In genomic region chr3:33749546-33750215, GRCh38 we compare ENCODE assay signal across 17 cellular contexts. TPM values are rescaled to one million over a fixed set of nuclear protein-coding genes. Genes with fewer than 3 reads are reported as not detected.
A peak's percentile ranks its signal among the peaks of the same experiment; 100 is the strongest.
DNase-seq lines count a peak whose midpoint lies in the region; TF ChIP-seq lines count a peak whose summit lies in the region.
"Had no signal": no experiment of that assay in that cellular context is flagged by ENCODE, and none has a peak within 500 bp of the region (broad histone marks: within the 10 kb centered on the region; RNA-seq: fewer than 3 reads in every experiment).

No MANE protein-coding gene starts in this region.

- DNase-seq in AG08396 (ENCODE audit: low spot score) (peak; percentile 8), HL-60 (ENCODE audit: low read depth in 1 of 2, low spot score in 1 of 2) (peak; percentile 42 to 61), SIG-M5 (lab: John Stamatoyannopoulos, UW) (peak; percentile 86), fibroblast of gingiva (ENCODE audit: low read depth) (peak; percentile 85), amygdala (lab: John Stamatoyannopoulos, UW) (no peak), GM03348 (ENCODE audit: low spot score) (no peak), HT-29 (ENCODE audit: low spot score) (no peak)
- no peak for DNase-seq in activated CD4-positive, CD25-positive, alpha-beta regulatory T cell (lab: John Stamatoyannopoulos, UW)
- DNase-seq: activated CD4-positive, alpha-beta T cell treated with anti-CD3 and anti-CD28 coated beads, Interleukin-2, amount 50 U/mL, for 48 hours; activated gamma-delta T cell; BE2C; DND-41; NCI-H2081; stimulated activated CD4-positive, alpha-beta T cell treated with anti-CD3 and anti-CD28 coated beads, Interleukin-2, amount 100 ng/mL, for 48 hours; stimulated activated naive CD4-positive, alpha-beta T cell; T-helper 17 cell had no signal

- no peaks in the 10 kb centered on the region for H3K27me3 ChIP-seq in HL-60 (ENCODE audit: insufficient read depth, poor library complexity, severe bottlenecking)
- H3K27me3 ChIP-seq: BE2C had no signal

- peak overlapping the region; percentile 39 for H3K27ac ChIP-seq in HL-60 (replicated peaks)
- H3K27ac ChIP-seq: esophagus muscularis mucosa had no signal

- H3K4me3 ChIP-seq in HL-60 (replicated peaks; ENCODE audit: insufficient read depth, low read length) = no peak overlapping the region
- H3K4me3 ChIP-seq: esophagus muscularis mucosa had no signal

- TF ChIP-seq CTCF in HL-60 (IDR thresholded peaks at IDR 0.05; ENCODE audit: insufficient read depth, low read length) = no peak

RNA-seq across cellular contexts. Expression of gene CLASP2, which starts 31.6 kb away (rescaled TPM):
- total RNA-seq in HT-29 (2014; rRNA removed; shearing (Covaris generic)) = 38.1 and 49.5 TPM in 2 replicates

RNA-seq across cellular contexts. Expression of gene PDCD6IP, which starts 48.7 kb away (rescaled TPM):
- total RNA-seq in HT-29 (2014; rRNA removed; shearing (Covaris generic)) = 91.1 and 134 TPM in 2 replicates

Comparison
In these comparisons a context has a peak if more than half of its experiments do, and no peak if none do; other contexts are left out.
1. DNase-seq: peak in AG08396 (single experiment), HL-60 (2 of 2), SIG-M5 (single experiment) and fibroblast of gingiva (single experiment); none in amygdala (0 of 56), GM03348 (single experiment), activated CD4-positive, CD25-positive, alpha-beta regulatory T cell (0 of 4) and HT-29 (single experiment).